In the genomic region with DNA sequence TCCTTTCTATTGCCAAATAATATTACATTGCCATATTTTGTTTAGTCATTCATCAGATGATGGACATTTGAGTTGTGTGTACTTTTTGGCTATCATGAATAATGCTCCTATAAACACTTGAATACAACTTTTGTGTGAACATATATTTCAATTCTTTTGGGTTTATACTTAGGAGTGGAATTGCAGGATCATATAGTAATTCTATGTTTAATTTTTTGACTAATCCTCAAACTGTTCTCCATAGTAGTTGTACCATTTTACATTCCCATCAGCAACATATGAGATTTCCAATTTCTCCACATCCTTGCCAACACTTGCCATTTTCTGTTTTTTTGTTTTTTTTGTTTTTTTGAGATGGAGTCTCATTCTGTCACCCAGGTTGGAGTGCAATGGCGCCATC, we compare ENCODE assay signal across 28 cellular contexts.
"Had no signal": no experiment of that assay in that cellular context is flagged by ENCODE, and none has a peak within 500 bp of the region (broad histone marks: within the 10 kb centered on the region; RNA-seq: fewer than 3 reads in every experiment).

No MANE protein-coding gene starts in this region.

- H3K4me1 ChIP-seq: colonic mucosa, foreskin keratinocyte, gastrocnemius medialis had no signal

- FAIRE-seq: colon, endometrium, endothelial cell of umbilical vein, frontal cortex had no signal

- H3K4me3 ChIP-seq: colonic mucosa, coronary artery, dorsolateral prefrontal cortex, esophagus muscularis mucosa, esophagus squamous epithelium, gastrocnemius medialis, gastroesophageal sphincter, heart left ventricle, heart right ventricle had no signal

- ATAC-seq: effector memory CD8-positive, alpha-beta T cell; esophagus mucosa; foreskin keratinocyte; gastrocnemius medialis; gastroesophageal sphincter; heart left ventricle; heart right ventricle had no signal

- H3K27ac ChIP-seq: colonic mucosa, coronary artery, dorsolateral prefrontal cortex, epithelial cell of prostate, esophagus muscularis mucosa, esophagus squamous epithelium, foreskin keratinocyte, gastrocnemius medialis, gastroesophageal sphincter, heart left ventricle, heart right ventricle had no signal

- DNase-seq: colonic mucosa; cortex of kidney; dermis blood vessel endothelial cell; dorsolateral prefrontal cortex; effector CD4-positive, alpha-beta T cell; effector CD8-positive, alpha-beta T cell; effector memory CD4-positive, alpha-beta T cell; effector memory CD8-positive, alpha-beta T cell; endodermal cell; erythroblast; esophagus squamous epithelium; foreskin fibroblast; foreskin keratinocyte; foreskin melanocyte; gastrocnemius medialis; glutamatergic neuron; head of caudate nucleus; heart left ventricle; heart right ventricle had no signal

- H3K36me3 ChIP-seq: colonic mucosa, esophagus muscularis mucosa, esophagus squamous epithelium, gastrocnemius medialis, gastroesophageal sphincter, heart left ventricle, heart right ventricle had no signal

- H3K27me3 ChIP-seq: colonic mucosa, dorsolateral prefrontal cortex, esophagus muscularis mucosa, esophagus squamous epithelium, gastrocnemius medialis, gastroesophageal sphincter, heart left ventricle, heart right ventricle had no signal

- H3K9me3 ChIP-seq: colonic mucosa had no signal
